Comparison of ENCODE assay signal across 10 cellular contexts in the genomic region with DNA sequence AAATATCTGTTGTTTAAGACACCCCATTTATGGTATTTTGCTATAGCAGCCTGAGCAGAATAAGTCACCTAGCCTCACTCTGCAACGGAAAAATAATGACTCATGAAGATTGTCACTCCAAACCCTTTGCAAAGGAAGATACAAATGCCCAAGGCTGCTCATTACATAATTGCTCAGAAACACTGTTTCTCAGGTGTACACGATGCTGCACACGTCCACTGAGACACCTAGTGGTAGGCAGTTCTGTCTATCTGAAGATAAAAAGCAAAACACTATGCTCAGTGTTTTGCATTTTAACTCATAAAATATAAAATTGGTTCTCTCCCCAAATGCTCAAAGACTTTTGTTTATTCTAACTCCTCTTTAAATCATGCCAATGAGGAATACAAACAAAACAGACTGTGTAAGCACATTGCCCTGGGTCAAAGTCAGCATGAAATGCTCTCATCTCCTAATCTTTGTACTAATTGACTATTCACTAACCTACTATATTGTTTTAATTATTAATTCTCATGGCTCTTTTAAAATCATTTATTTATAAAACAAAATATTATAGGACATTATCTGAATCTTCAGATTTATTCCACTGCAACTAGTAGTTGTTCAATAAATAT. TPM values are rescaled to one million over a fixed set of nuclear protein-coding genes. Genes with fewer than 3 reads are reported as not detected.
DNase-seq lines count a peak whose midpoint lies in the region; ATAC-seq and TF ChIP-seq lines count a peak whose summit lies in the region.
"Had no signal": no experiment of that assay in that cellular context is flagged by ENCODE, and none has a peak within 500 bp of the region (broad histone marks: within the 10 kb centered on the region; RNA-seq: fewer than 3 reads in every experiment).

No MANE protein-coding gene starts in this region.

- no peak overlapping the region for H2AFZ ChIP-seq in HCT116 (ENCODE audit: low read depth, low read length, poor library complexity, severe bottlenecking)

- no peak overlapping the region for H3K9ac ChIP-seq in HCT116 (ENCODE audit: low read length)

- H3K4me1 ChIP-seq in HCT116 (ENCODE audit: control insufficient read depth in 1 of 2, insufficient read depth in 2 of 2, low read length in 2 of 2) (no peaks in the 10 kb centered on the region), Peyer's patch (no peaks in the 10 kb centered on the region), SJCRH30 (no peaks in the 10 kb centered on the region), gastrocnemius medialis (no peaks in the 10 kb centered on the region)
- H3K4me1 ChIP-seq: SJSA1, thyroid gland had no signal

- peak; percentile 59 for TF ChIP-seq RAD21 in HCT116 (IDR thresholded peaks at IDR 0.05; ENCODE audit: low read depth)

- RAD21 ChIA-PET in HCT116 (lab: Charles Lee; ENCODE audit: low non-redundant PET in 1 of 2, low total read pairs in 2 of 2, uncharacterized antibody in 2 of 2, unreplicated experiment in 2 of 2), result no interaction called here

- peak; percentile 31 for DNase-seq in HCT116 (ENCODE audit: low read depth, low spot score)
- DNase-seq in Peyer's patch, result no peak
- no peak for DNase-seq in left colon
- no peak for DNase-seq in SJCRH30
- no peak for DNase-seq in natural killer cell
- DNase-seq in gastrocnemius medialis, result no peak

- H3K9me3 Mint-ChIP-seq in natural killer cell, result no peaks in the 10 kb centered on the region

- no peaks in the 10 kb centered on the region for H3K4me1 Mint-ChIP-seq in natural killer cell

- no peaks in the 10 kb centered on the region for H3K79me2 ChIP-seq in HCT116 (ENCODE audit: insufficient read depth, low read length)

- intact Hi-C loops in HCT116 (cut with micrococcal nuclease) (loop anchor here (1.0 kb wide), 1 partner anchor 307 kb away; no protein-coding TSS in a partner anchor), left colon (cut with DNase I, micrococcal nuclease) (no loop called here), natural killer cell (cut with micrococcal nuclease) (no loop called here), gastrocnemius medialis (cut with DNase I; ENCODE audit: low total_unique reads) (no loop called here)

- H3K9me3 ChIP-seq in HCT116 (ENCODE audit: control insufficient read depth in 1 of 2, insufficient read depth in 1 of 2, low read depth in 1 of 2, low read length in 2 of 2) (no peaks in the 10 kb centered on the region), Peyer's patch (no peaks in the 10 kb centered on the region), SJCRH30 (replicated peaks) (no peaks in the 10 kb centered on the region), gastrocnemius medialis (no peaks in the 10 kb centered on the region)
- H3K9me3 ChIP-seq: thyroid gland had no signal

- no peak overlapping the region for H3K4me2 ChIP-seq in HCT116 (ENCODE audit: low read length)

- no peak for TF ChIP-seq POLR2A in HCT116 (IDR thresholded peaks at IDR 0.05; ENCODE audit: borderline replicate concordance, extremely low read depth, insufficient read depth, insufficient read length)
- no peak for TF ChIP-seq POLR2A in Peyer's patch (IDR thresholded peaks at IDR 0.05)
- TF ChIP-seq POLR2A in gastrocnemius medialis (IDR thresholded peaks at IDR 0.05), result no peak

- POLR2A ChIA-PET in HCT116 (lab: Charles Lee), result no interaction called here

- ATAC-seq in HCT116, result peak; percentile 94
- peak; percentile 54 for ATAC-seq in left colon
- ATAC-seq in natural killer cell, result no peak
- no peak for ATAC-seq in gastrocnemius medialis
- ATAC-seq in GM18517 (IDR thresholded peaks at IDR 0.05; ENCODE audit: unreplicated experiment), result no peak

- H4K20me1 ChIP-seq in HCT116 (ENCODE audit: insufficient read depth), result no peaks in the 10 kb centered on the region

- H3K27me3 ChIP-seq in HCT116 (ENCODE audit: insufficient read depth, low read length), result peaks cover 21% of the 10 kb centered on the region
- no peaks in the 10 kb centered on the region for H3K27me3 ChIP-seq in Peyer's patch
- H3K27me3 ChIP-seq in SJCRH30, result peaks cover 6% of the 10 kb centered on the region; the same call in 1 of the 2 replicates
- peaks cover 15 to 20% (median 16%) of the 10 kb centered on the region in 3 donors for H3K27me3 ChIP-seq in gastrocnemius medialis
- H3K27me3 ChIP-seq: thyroid gland had no signal

- no peaks in the 10 kb centered on the region for H3K36me3 Mint-ChIP-seq in natural killer cell

- H3K27me3 Mint-ChIP-seq in natural killer cell (ENCODE audit: low read depth in 2 of 2), result peaks cover 19 to 23% of the 10 kb centered on the region in 2 donors

- no peak overlapping the region for H3K27ac ChIP-seq in HCT116 (ENCODE audit: low read depth, low read length)
- no peak overlapping the region for H3K27ac ChIP-seq in Peyer's patch
- no peak overlapping the region for H3K27ac ChIP-seq in SJCRH30
- no peak overlapping the region for H3K27ac ChIP-seq in gastrocnemius medialis
- H3K27ac ChIP-seq: SJSA1, thyroid gland had no signal

- TF ChIP-seq CTCF in GM12872 (IDR thresholded peaks at IDR 0.05; ENCODE audit: insufficient read depth, low read depth, low read length), result peak; percentile 63
- peak; percentile 32 to 74 (median 70); a peak in 5 of 6 replicates for TF ChIP-seq CTCF in HCT116 (IDR thresholded peaks at IDR 0.05 in 2 of 3, conservative IDR thresholded peaks at IDR 0.05 in 1 of 3; ENCODE audit: borderline replicate concordance in 1 of 3, insufficient read depth in 1 of 3, low read depth in 2 of 3, low read length in 2 of 3)
- peak in 4 of 6 experiments; percentile 26 to 67 (median 66) for TF ChIP-seq CTCF in Peyer's patch (IDR thresholded peaks at IDR 0.05)
- no peak for TF ChIP-seq CTCF in natural killer cell (IDR thresholded peaks at IDR 0.05)
- no peak for TF ChIP-seq CTCF in gastrocnemius medialis (IDR thresholded peaks at IDR 0.05 in 4 of 5, conservative IDR thresholded peaks at IDR 0.05 in 1 of 5)

- H3K36me3 ChIP-seq in HCT116 (ENCODE audit: control insufficient read depth in 1 of 2, insufficient read depth in 2 of 2, low read length in 2 of 2), result no peaks in the 10 kb centered on the region
- no peaks in the 10 kb centered on the region for H3K36me3 ChIP-seq in Peyer's patch
- no peaks in the 10 kb centered on the region for H3K36me3 ChIP-seq in SJCRH30
- H3K36me3 ChIP-seq in gastrocnemius medialis, result no peaks in the 10 kb centered on the region
- H3K36me3 ChIP-seq: SJSA1, thyroid gland had no signal

- in situ Hi-C loops in gastrocnemius medialis (cut with MboI; ENCODE audit: low sequenced_read_pairs in 4 of 4), result loop anchor here in 1 of 4 donors (25.0 kb wide), 1 partner anchor 302 kb away; no protein-coding TSS in a partner anchor

- H3K27ac Mint-ChIP-seq in natural killer cell, result no peak overlapping the region

- BruUV-seq in HCT116 (replicated peaks; lab: Mats Ljungman, UMichigan), result no TSS peak

- CTCF ChIA-PET in HCT116 (lab: Charles Lee), result no interaction called here

- H3K4me3 ChIP-seq in HCT116 (replicated peaks in 1 of 2; ENCODE audit: low read depth in 1 of 2, low read length in 2 of 2), result no peak overlapping the region
- H3K4me3 ChIP-seq in Peyer's patch, result no peak overlapping the region
- H3K4me3 ChIP-seq in SJCRH30, result no peak overlapping the region
- no peak overlapping the region for H3K4me3 ChIP-seq in gastrocnemius medialis
- H3K4me3 ChIP-seq: SJSA1, thyroid gland had no signal

- no peak overlapping the region for H3K4me3 Mint-ChIP-seq in natural killer cell

- H3K9me2 ChIP-seq in HCT116 (ENCODE audit: insufficient read depth), result no peaks in the 10 kb centered on the region

TF ChIP-seq in HCT116, 20 proteins besides CTCF, POLR2A, EP300 and RAD21:
- no peak for TF ChIP-seq JUND (IDR thresholded peaks at IDR 0.05)
- TF ChIP-seq, protein P1, sequence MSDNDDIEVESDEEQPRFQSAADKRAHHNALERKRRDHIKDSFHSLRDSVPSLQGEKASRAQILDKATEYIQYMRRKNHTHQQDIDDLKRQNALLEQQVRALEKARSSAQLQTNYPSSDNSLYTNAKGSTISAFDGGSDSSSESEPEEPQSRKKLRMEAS (IDR thresholded peaks at IDR 0.05), result no peak
- no peak for TF ChIP-seq SP1 (IDR thresholded peaks at IDR 0.05; ENCODE audit: low read depth)
- no peak for TF ChIP-seq REST (IDR thresholded peaks at IDR 0.05; ENCODE audit: low read depth)
- no peak for TF ChIP-seq ELF1 (IDR thresholded peaks at IDR 0.05; ENCODE audit: borderline replicate concordance, low read depth)

RNA-seq across cellular contexts. Expression of gene TSLP, which starts 7.7 kb away (rescaled TPM):
- total RNA-seq in HCT116 (2021; ENCODE audit: unreplicated experiment) (0.34 TPM), Peyer's patch (under 1 TPM in 2 of 4 donors, not detected in 2; 0.35 to 0.40 TPM), left colon (under 1 TPM; 0.27 to 0.47 TPM), natural killer cell (not detected), gastrocnemius medialis (under 1 TPM in 2 of 4 donors, not detected in 2; 0.36 to 0.58 TPM)
- polyA plus RNA-seq in HCT116 (2012), result 0.87 and 1.4 TPM in 2 replicates
- total RNA-seq in SJCRH30 (2014; rRNA removed; shearing (Covaris generic)), result 0.43 and 0.69 TPM in 2 replicates

RNA-seq across cellular contexts. Expression of gene WDR36, which starts 28.3 kb away (rescaled TPM):
- total RNA-seq in HCT116 (2021; ENCODE audit: unreplicated experiment), result 53.6 TPM
- polyA plus RNA-seq in HCT116 (2012), result 9.4 and 10.7 TPM in 2 replicates
- 10 to 100 TPM; 13.4 to 16.5 (median 14.7) TPM for total RNA-seq in Peyer's patch
- 10 to 100 TPM; 15.9 to 18.5 TPM for total RNA-seq in left colon
- 58.6 and 62.9 TPM in 2 replicates for total RNA-seq in SJCRH30 (2014; rRNA removed; shearing (Covaris generic))
- total RNA-seq in natural killer cell, result 10 to 100 TPM; 23.0 to 24.8 (median 23.9) TPM
- 10 to 100 TPM; 13.6 to 28.2 (median 22.3) TPM for total RNA-seq in gastrocnemius medialis

Comparison
In these comparisons a context has a peak if more than half of its experiments do, and no peak if none do; other contexts are left out.
1. CTCF ChIP-seq: peak in GM12872 (single experiment), HCT116 (3 of 3) and Peyer's patch (4 of 6); none in natural killer cell (single experiment) and gastrocnemius medialis (0 of 5).
2. ATAC-seq: peak in HCT116 (single experiment) and left colon (single experiment); none in natural killer cell (0 of 3), gastrocnemius medialis (0 of 2) and GM18517 (single experiment).